ENCODE assay signal across 7 cellular contexts in the genomic region with DNA sequence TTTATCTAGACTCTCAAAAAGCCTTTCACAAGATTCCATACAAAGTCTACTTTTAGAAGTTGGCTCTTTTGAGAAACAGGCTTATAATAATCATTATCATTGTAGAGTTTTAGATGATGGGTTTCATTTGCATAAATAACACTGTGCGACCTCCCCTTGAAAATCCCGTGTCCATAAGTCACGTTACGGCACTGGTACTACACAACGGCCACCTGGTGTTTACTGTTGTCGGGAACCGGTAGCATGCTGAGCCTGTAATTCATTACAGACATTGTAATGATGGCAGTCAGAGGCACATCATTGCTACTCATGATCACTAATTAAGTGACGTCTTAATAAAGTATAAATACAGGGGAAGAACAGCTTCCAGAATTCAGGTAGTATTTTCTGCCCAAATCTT.
DNase-seq lines count a peak whose midpoint lies in the region; ATAC-seq and TF ChIP-seq lines count a peak whose summit lies in the region.
"Not testable (repeated sequence)": the region's sequence is repeated elsewhere in the genome, so short reads cannot be mapped to it uniquely, and the experiment has no call there.

No MANE protein-coding gene starts in this region.

- peak; percentile 78 for ATAC-seq in HG03354 (IDR thresholded peaks at IDR 0.05; ENCODE audit: poor library complexity, severe bottlenecking, unreplicated experiment)

- not testable (repeated sequence) for H3F3A ChIP-seq in OCI-LY1 (ENCODE audit: insufficient read depth, low read length)

- not testable (repeated sequence) for H4K20me1 ChIP-seq in OCI-LY1 (ENCODE audit: insufficient read depth, low read length)

- H3K4me2 ChIP-seq in OCI-LY1 (ENCODE audit: low read length), result 0 out of 2 replicates have a peak overlapping the region, but pooled peaks have one; percentile 35

- TF ChIP-seq CTCF in OCI-LY1 (IDR thresholded peaks at IDR 0.05; ENCODE audit: low read length); choroid plexus epithelial cell (conservative IDR thresholded peaks at IDR 0.05; ENCODE audit: low read depth, low read length): not testable (repeated sequence)

- peaks cover 23% of the 10 kb centered on the region for H3K4me1 ChIP-seq in OCI-LY1 (ENCODE audit: insufficient read depth, low read length, severe bottlenecking)

- H3K4me3 ChIP-seq in OCI-LY1 (ENCODE audit: low read depth, low read length, poor library complexity, severe bottlenecking); choroid plexus epithelial cell (ENCODE audit: low read depth, low read length): not testable (repeated sequence)

- H3K9me3 ChIP-seq in OCI-LY1 (ENCODE audit: low read length), result not testable (repeated sequence)

- peak; percentile 22 for DNase-seq in NCI-H1105 treated with DMSO at 0.1 percent for 48 hours (lab: John Stamatoyannopoulos, UW)
- DNase-seq in NCI-H345 (lab: John Stamatoyannopoulos, UW), result peak; percentile 36
- peak; percentile 78 for DNase-seq in NCI-H748 (lab: John Stamatoyannopoulos, UW; ENCODE audit: unreplicated experiment)
- peak; percentile 14 for DNase-seq in choroid plexus epithelial cell (ENCODE audit: low read depth)
- peak; percentile 31 for DNase-seq in left kidney (ENCODE audit: low read depth, low spot score)

- H3K9ac ChIP-seq in OCI-LY1 (ENCODE audit: low read length), result not testable (repeated sequence)

- H3K79me2 ChIP-seq in OCI-LY1 (ENCODE audit: insufficient read depth, low read length), result not testable (repeated sequence)

- not testable (repeated sequence) for H3K27me3 ChIP-seq in OCI-LY1 (ENCODE audit: insufficient read depth, low read length)

- H3K36me3 ChIP-seq in OCI-LY1 (ENCODE audit: insufficient read depth, low read length), result not testable (repeated sequence)

- not testable (repeated sequence) for H3K9me2 ChIP-seq in OCI-LY1 (ENCODE audit: low read depth, low read length)

- not testable (repeated sequence) for H3K27ac ChIP-seq in OCI-LY1 (ENCODE audit: low read depth, low read length, poor library complexity, severe bottlenecking)

- H2AFZ ChIP-seq in OCI-LY1 (ENCODE audit: low read length), result not testable (repeated sequence)

Comparison
In these comparisons a context has a peak if more than half of its experiments do, and no peak if none do; other contexts are left out.
1. DNase-seq: peak in every context shown above with its lines; median percentile 78 in NCI-H748; 36 in NCI-H345; 31 in left kidney; 22 in NCI-H1105 treated with DMSO at 0.1 percent for 48 hours; 14 in choroid plexus epithelial cell.